In the genomic region with DNA sequence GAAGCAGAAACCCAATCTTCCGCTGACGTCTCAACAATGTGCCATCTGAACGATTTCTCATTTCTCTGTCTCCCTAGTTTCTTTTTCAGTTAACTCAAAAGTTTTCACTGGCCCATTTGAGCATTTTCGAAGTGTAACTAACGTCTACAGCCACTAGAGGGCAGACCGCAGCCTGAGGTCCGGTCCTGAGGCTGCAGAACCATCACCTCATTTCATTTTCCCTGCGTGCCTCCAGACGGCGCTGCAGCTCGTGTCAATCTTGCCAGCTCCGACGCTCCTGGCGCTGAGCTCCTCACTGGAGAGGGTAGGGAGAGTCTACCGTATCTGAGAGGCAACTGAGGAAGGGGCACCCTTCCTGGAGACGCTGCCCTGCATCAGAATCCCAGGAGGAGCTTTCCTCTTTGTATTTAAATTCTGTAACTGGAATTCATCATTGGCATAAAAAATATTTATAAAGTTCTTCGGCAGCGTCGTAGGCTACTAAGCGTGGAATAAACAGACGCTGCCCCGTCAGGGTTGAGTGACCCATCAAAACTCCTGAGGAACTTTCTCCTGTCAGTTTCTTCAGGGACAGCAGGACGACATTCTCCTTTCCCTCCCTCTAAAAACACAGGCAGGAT, we compare ENCODE assay signal across 8 cellular contexts. TPM values are rescaled to one million over a fixed set of nuclear protein-coding genes. Genes with fewer than 3 reads are reported as not detected.
DNase-seq lines count a peak whose midpoint lies in the region; ATAC-seq, FAIRE-seq and TF ChIP-seq lines count a peak whose summit lies in the region.

No MANE protein-coding gene starts in this region.

- POLR2A ChIA-PET in activated naive CD8-positive, alpha-beta T cell treated with anti-CD3 and anti-CD28 coated beads, Interleukin-2, amount 10 ng/mL, durations not matched to agents 7 days and 5 days (lab: Charles Lee), result interaction anchor here (0.7 kb wide), 2 partner anchors 437 to 492 kb away, joined by 3 read pairs; partner anchors contain the start of gene MYLIP

- H3K4me3 Mint-ChIP-seq in activated naive CD8-positive, alpha-beta T cell treated with anti-CD3 and anti-CD28 coated beads, Interleukin-2, amount 10 ng/mL, durations not matched to agents 7 days and 5 days, result peak overlapping the region; percentile 2

- peak overlapping the region; percentile 34 for H3K27ac Mint-ChIP-seq in activated naive CD8-positive, alpha-beta T cell treated with anti-CD3 and anti-CD28 coated beads, Interleukin-2, amount 10 ng/mL, durations not matched to agents 7 days and 5 days

- H3K27me3 Mint-ChIP-seq in activated naive CD8-positive, alpha-beta T cell treated with anti-CD3 and anti-CD28 coated beads, Interleukin-2, amount 10 ng/mL, durations not matched to agents 7 days and 5 days, result peaks cover 5% of the 10 kb centered on the region

- intact Hi-C loops in cardiac septum (cut with DNase I), result loop anchor here (2.0 to 5.0 kb wide), 2 partner anchors 437 to 516 kb away; partner anchors contain the start of gene MYLIP

- ATAC-seq in HG02642 (IDR thresholded peaks at IDR 0.05; ENCODE audit: poor library complexity, unreplicated experiment), result peak; percentile 99
- ATAC-seq in activated naive CD8-positive, alpha-beta T cell treated with anti-CD3 and anti-CD28 coated beads, Interleukin-2, amount 10 ng/mL, durations not matched to agents 7 days and 5 days (ENCODE audit: low read depth), result peak; percentile 91

- no peaks in the 10 kb centered on the region for H3K36me3 Mint-ChIP-seq in activated naive CD8-positive, alpha-beta T cell treated with anti-CD3 and anti-CD28 coated beads, Interleukin-2, amount 10 ng/mL, durations not matched to agents 7 days and 5 days

- no peaks in the 10 kb centered on the region for H3K9me3 Mint-ChIP-seq in activated naive CD8-positive, alpha-beta T cell treated with anti-CD3 and anti-CD28 coated beads, Interleukin-2, amount 10 ng/mL, durations not matched to agents 7 days and 5 days

- no peak for FAIRE-seq in urothelium cell line (lab: Jason Lieb, UNC)

- DNase-seq in NCI-H128 (lab: John Stamatoyannopoulos, UW; ENCODE audit: unreplicated experiment), result peak; percentile 57
- peak; percentile 90 for DNase-seq in SKM-1 treated with dmso at 0.1 percent for 144 hours (lab: John Stamatoyannopoulos, UW; ENCODE audit: unreplicated experiment)
- DNase-seq in activated naive CD8-positive, alpha-beta T cell treated with anti-CD3 and anti-CD28 coated beads, Interleukin-2, amount 10 ng/mL, durations not matched to agents 7 days and 5 days, result peak; percentile 75
- DNase-seq in cardiac septum (ENCODE audit: low spot score), result peak; percentile 92
- DNase-seq in pulmonary artery endothelial cell (ENCODE audit: low read depth, low spot score), result peak; percentile 68
- peak; percentile 87 for DNase-seq in urothelium cell line (ENCODE audit: low spot score)

- peak; percentile 97 for TF ChIP-seq CTCF in GM12801 (IDR thresholded peaks at IDR 0.05; ENCODE audit: extremely low read depth, insufficient read length)

- H3K4me1 Mint-ChIP-seq in activated naive CD8-positive, alpha-beta T cell treated with anti-CD3 and anti-CD28 coated beads, Interleukin-2, amount 10 ng/mL, durations not matched to agents 7 days and 5 days, result peaks cover 8% of the 10 kb centered on the region

RNA-seq across cellular contexts. Expression of gene DTNBP1, which starts 28.5 kb away (rescaled TPM):
- 10 to 100 TPM; 18.3 to 19.3 TPM for total RNA-seq in activated naive CD8-positive, alpha-beta T cell treated with anti-CD3 and anti-CD28 coated beads, Interleukin-2, amount 10 ng/mL, durations not matched to agents 7 days and 5 days
- total RNA-seq in cardiac septum (19.0 TPM), pulmonary artery endothelial cell (11.0 and 11.8 TPM in 2 replicates)

Comparison
In these comparisons a context has a peak if more than half of its experiments do, and no peak if none do; other contexts are left out.
1. Peak in every context shown above with its lines: DNase-seq and ATAC-seq.